Comparison of ENCODE assay signal across 20 cellular contexts in genomic region chr7:36171503-36171902, GRCh38. TPM values are rescaled to one million over a fixed set of nuclear protein-coding genes. Genes with fewer than 3 reads are reported as not detected.
DNase-seq lines count a peak whose midpoint lies in the region; ATAC-seq and TF ChIP-seq lines count a peak whose summit lies in the region.
"Had no signal": no experiment of that assay in that cellular context is flagged by ENCODE, and none has a peak within 500 bp of the region (broad histone marks: within the 10 kb centered on the region; RNA-seq: fewer than 3 reads in every experiment).

No MANE protein-coding gene starts in this region.

- H3K79me2 ChIP-seq in H9 (ENCODE audit: insufficient read depth, low read length), result no peaks in the 10 kb centered on the region

- TF ChIP-seq POLR2A in GM18505 (IDR thresholded peaks at IDR 0.05; ENCODE audit: borderline replicate concordance, extremely low read depth, insufficient read depth, insufficient read length), result no peak

- H2AFZ ChIP-seq in H9 (ENCODE audit: low read length), result no peak overlapping the region

- no peaks in the 10 kb centered on the region for H3K9me3 Mint-ChIP-seq in activated CD8-positive, alpha-beta T cell treated with anti-CD3 and anti-CD28 coated beads, Interleukin-2, amount 10 ng/mL, durations not matched to agents 7 days and 5 days (ENCODE audit: insufficient read depth)
- H3K9me3 Mint-ChIP-seq in H9, result peaks cover 0 to 4% of the 10 kb centered on the region in 2 experiments; a peak in 1 of 5 replicates

- no peak overlapping the region for H3K18ac ChIP-seq in H9 (ENCODE audit: insufficient read length, low read depth, low read length)

- peaks cover 1% of the 10 kb centered on the region for H3K4me1 Mint-ChIP-seq in activated CD8-positive, alpha-beta T cell treated with anti-CD3 and anti-CD28 coated beads, Interleukin-2, amount 10 ng/mL, durations not matched to agents 7 days and 5 days (ENCODE audit: low read depth)
- H3K4me1 Mint-ChIP-seq in H9, result peaks cover 6 to 8% of the 10 kb centered on the region in 2 experiments

- no peak overlapping the region for H3K23ac ChIP-seq in H9 (ENCODE audit: insufficient read length, low read depth, low read length)

- no peak overlapping the region for H2BK12ac ChIP-seq in H9 (ENCODE audit: insufficient read length, low read depth, low read length)

- ATAC-seq in GM18505 (IDR thresholded peaks at IDR 0.05; ENCODE audit: unreplicated experiment), result peak; percentile 66
- ATAC-seq in GM21390 (IDR thresholded peaks at IDR 0.05; ENCODE audit: unreplicated experiment), result peak; percentile 68
- peak; percentile 73 for ATAC-seq in HG03565 (IDR thresholded peaks at IDR 0.05; ENCODE audit: unreplicated experiment)
- peak; percentile 33 for ATAC-seq in activated CD8-positive, alpha-beta T cell treated with anti-CD3 and anti-CD28 coated beads, Interleukin-2, amount 10 ng/mL, durations not matched to agents 7 days and 5 days
- ATAC-seq in GM19467 (IDR thresholded peaks at IDR 0.05; ENCODE audit: unreplicated experiment), result no peak
- ATAC-seq: body of pancreas, left cardiac atrium, mucosa of descending colon, Panc1, right lobe of liver had no signal

- no peaks in the 10 kb centered on the region for H3K27me3 ChIP-seq in H9 (ENCODE audit: insufficient read depth, low read length)
- H3K27me3 ChIP-seq: body of pancreas, right lobe of liver, testis had no signal

- no peaks in the 10 kb centered on the region for H4K20me1 ChIP-seq in H9 (ENCODE audit: control insufficient read depth, insufficient read depth, insufficient read length)

- no peak overlapping the region for H3K14ac ChIP-seq in H9 (ENCODE audit: insufficient read depth, low read length)

- H4K5ac ChIP-seq in H9 (ENCODE audit: insufficient read length, low read depth, low read length), result no peak overlapping the region

- H3K27ac ChIP-seq in H9 (ENCODE audit: insufficient read length, low read depth, low read length), result no peak overlapping the region
- H3K27ac ChIP-seq: body of pancreas, right lobe of liver, testis had no signal

- no peak overlapping the region for H3K9ac ChIP-seq in H9 (ENCODE audit: extremely low read depth, insufficient read length, low read length)

- H2BK120ac ChIP-seq in H9 (ENCODE audit: low read depth, low read length, poor library complexity, severe bottlenecking), result no peak overlapping the region

- no peak for DNase-seq in activated CD8-positive, alpha-beta T cell treated with anti-CD3 and anti-CD28 coated beads, Interleukin-2, amount 10 ng/mL, durations not matched to agents 7 days and 5 days
- DNase-seq in cerebellar cortex (ENCODE audit: low spot score) (no peak), GM19240 (ENCODE audit: insufficient read length, low spot score) (no peak), H9 (no peak)
- DNase-seq: activated naive CD4-positive, alpha-beta T cell treated with Interleukin-2 at 50 U/mL for 16 hours; body of pancreas; hippocampal formation; left cardiac atrium; mucosa of descending colon; NCI-H187; NCI-H510A treated with DMSO at 0.1 percent for 48 hours; right lobe of liver; stimulated activated CD4-positive, alpha-beta T cell treated with anti-CD3 and anti-CD28 coated beads, Interleukin-2, amount 100 ng/mL, for 24 hours; SW 1271; testis had no signal

- no peak overlapping the region for H3K4me2 ChIP-seq in H9 (ENCODE audit: insufficient read depth, insufficient read length, low read length)

- H3K4ac ChIP-seq in H9 (ENCODE audit: low read depth, low read length), result no peak overlapping the region

- no peak overlapping the region for H2BK15ac ChIP-seq in H9 (ENCODE audit: low read depth, low read length)

- no peaks in the 10 kb centered on the region for H3K36me3 Mint-ChIP-seq in activated CD8-positive, alpha-beta T cell treated with anti-CD3 and anti-CD28 coated beads, Interleukin-2, amount 10 ng/mL, durations not matched to agents 7 days and 5 days (ENCODE audit: low read depth)
- H3K36me3 Mint-ChIP-seq in H9 (ENCODE audit: insufficient read depth in 1 of 3, low read depth in 3 of 3), result peaks cover 0 to 8% (median 3%) of the 10 kb centered on the region in 3 experiments; a peak in 3 of 7 replicates

- H3K56ac ChIP-seq in H9 (ENCODE audit: insufficient read length, low read depth, low read length), result no peak overlapping the region

- H2BK5ac ChIP-seq in H9 (ENCODE audit: insufficient read length, low read length), result no peak overlapping the region

- no peak overlapping the region for H3K4me3 Mint-ChIP-seq in activated CD8-positive, alpha-beta T cell treated with anti-CD3 and anti-CD28 coated beads, Interleukin-2, amount 10 ng/mL, durations not matched to agents 7 days and 5 days
- no peak overlapping the region for H3K4me3 Mint-ChIP-seq in H9

- H3T11ph ChIP-seq in H9 (ENCODE audit: low read length), result no peak overlapping the region

- H2BK20ac ChIP-seq in H9 (ENCODE audit: low read depth, low read length, poor library complexity, severe bottlenecking), result no peak overlapping the region

- no peak overlapping the region for H4K8ac ChIP-seq in H9 (replicated peaks; ENCODE audit: insufficient read length, low read depth, low read length)

- CTCF ChIA-PET in activated CD8-positive, alpha-beta T cell treated with anti-CD3 and anti-CD28 coated beads, Interleukin-2, amount 10 ng/mL, durations not matched to agents 7 days and 5 days (lab: Charles Lee), result no interaction called here

- no CpG with 5 or more reads among the region's 2 CpGs for WGBS in H9 (ENCODE audit: extremely low coverage, insufficient read length, low lambda C conversion rate)

- no peak overlapping the region for H3K27ac Mint-ChIP-seq in activated CD8-positive, alpha-beta T cell treated with anti-CD3 and anti-CD28 coated beads, Interleukin-2, amount 10 ng/mL, durations not matched to agents 7 days and 5 days
- no peak overlapping the region for H3K27ac Mint-ChIP-seq in H9

- no peak overlapping the region for H4K91ac ChIP-seq in H9 (ENCODE audit: insufficient read length, low read depth, low read length)

- POLR2A ChIA-PET in activated CD8-positive, alpha-beta T cell treated with anti-CD3 and anti-CD28 coated beads, Interleukin-2, amount 10 ng/mL, durations not matched to agents 7 days and 5 days (lab: Charles Lee), result no interaction called here

- H3K27me3 Mint-ChIP-seq in activated CD8-positive, alpha-beta T cell treated with anti-CD3 and anti-CD28 coated beads, Interleukin-2, amount 10 ng/mL, durations not matched to agents 7 days and 5 days (ENCODE audit: low read depth), result no peaks in the 10 kb centered on the region
- peaks cover 1% of the 10 kb centered on the region; the same call in 1 of the 2 replicates for H3K27me3 Mint-ChIP-seq in H9 (ENCODE audit: low read depth)

- TF ChIP-seq CTCF in H9 (conservative IDR thresholded peaks at IDR 0.05), result no peak

- H3K4me1 ChIP-seq in H9 (ENCODE audit: insufficient read depth, low read length), result no peaks in the 10 kb centered on the region
- H3K4me1 ChIP-seq: body of pancreas had no signal

- H3K23me2 ChIP-seq in H9 (ENCODE audit: insufficient read length, low read depth, low read length, poor library complexity, severe bottlenecking), result no peaks in the 10 kb centered on the region

- H3K9me3 ChIP-seq in H9 (ENCODE audit: control insufficient read depth, low read depth, low read length), result no peaks in the 10 kb centered on the region
- H3K9me3 ChIP-seq: body of pancreas, mucosa of descending colon, right lobe of liver, testis had no signal

- H2AK5ac ChIP-seq in H9 (ENCODE audit: insufficient read length, low read length), result no peak overlapping the region

- no peaks in the 10 kb centered on the region for H3K79me1 ChIP-seq in H9 (ENCODE audit: insufficient read depth, low read depth, low read length, poor library complexity, severe bottlenecking)

RNA-seq across cellular contexts. Expression of gene EEPD1, which starts 18.4 kb away (rescaled TPM):
- total RNA-seq in activated CD8-positive, alpha-beta T cell treated with anti-CD3 and anti-CD28 coated beads, Interleukin-2, amount 10 ng/mL, durations not matched to agents 7 days and 5 days, result 1 to 10 TPM; 2.6 TPM
- 3.8 and 5.0 TPM in 2 replicates for total RNA-seq in H9 (2021)
